Comparison of ENCODE assay signal across 18 cellular contexts in genomic region chr11:128874406-128874805, GRCh38. TPM values are rescaled to one million over a fixed set of nuclear protein-coding genes. Genes with fewer than 3 reads are reported as not detected.
"Had no signal": no experiment of that assay in that cellular context is flagged by ENCODE, and none has a peak within 500 bp of the region (broad histone marks: within the 10 kb centered on the region; RNA-seq: fewer than 3 reads in every experiment).

No MANE protein-coding gene starts in this region.

- DNase-seq: activated CD4-positive, alpha-beta memory T cell treated with anti-CD3 and anti-CD28 coated beads for 36 hours; activated CD4-positive, alpha-beta T cell treated with anti-CD3 and anti-CD28 coated beads for 1 hour; activated T-cell treated with anti-CD3 and anti-CD28 coated beads, Interleukin-2, amount 50 U/mL, for 72 hours; body of pancreas; central memory CD4-positive, alpha-beta T cell; effector CD4-positive, alpha-beta T cell; left cardiac atrium; naive B cell; right cardiac atrium; stimulated activated CD4-positive, alpha-beta T cell treated with anti-CD3 and anti-CD28 coated beads, Interleukin-1b, Interleukin-23, amount 100 ng/mL, for 48 hours had no signal

- H3K9me3 Mint-ChIP-seq: activated CD4-positive, alpha-beta memory T cell treated with anti-CD3 and anti-CD28 coated beads for 36 hours; activated T-cell treated with anti-CD3 and anti-CD28 coated beads, Interleukin-2, amount 50 U/mL, for 72 hours; naive B cell; stimulated activated memory B cell treated with anti-CD40 and anti-IgM and Interleukin-4, amounts not matched to agents 10 μg/mL and 1 μg/mL and 100 μg/mL, for 72 hours; T-helper 2 cell treated with Interferon-gamma antibody and Interleukin-4, amounts not matched to agents 5 μg/mL and 100 μg/mL, for 36 hours had no signal

- H3K27me3 ChIP-seq: body of pancreas, neutrophil had no signal

- H3K9me3 ChIP-seq: body of pancreas, neutrophil, tibial nerve had no signal

- H3K4me3 ChIP-seq: body of pancreas, coronary artery, lung, tibial nerve had no signal

- H3K4me1 Mint-ChIP-seq: naive B cell; stimulated activated memory B cell treated with anti-CD40 and anti-IgM and Interleukin-4, amounts not matched to agents 10 μg/mL and 1 μg/mL and 100 μg/mL, for 72 hours had no signal

- H3K4me3 Mint-ChIP-seq: activated CD4-positive, alpha-beta memory T cell treated with anti-CD3 and anti-CD28 coated beads for 36 hours; activated T-cell treated with anti-CD3 and anti-CD28 coated beads, Interleukin-2, amount 50 U/mL, for 72 hours; naive B cell; stimulated activated memory B cell treated with anti-CD40 and anti-IgM and Interleukin-4, amounts not matched to agents 10 μg/mL and 1 μg/mL and 100 μg/mL, for 72 hours; T-helper 2 cell treated with Interferon-gamma antibody and Interleukin-4, amounts not matched to agents 5 μg/mL and 100 μg/mL, for 36 hours had no signal

- H3K36me3 Mint-ChIP-seq: activated CD4-positive, alpha-beta memory T cell treated with anti-CD3 and anti-CD28 coated beads for 36 hours; naive B cell; stimulated activated memory B cell treated with anti-CD40 and anti-IgM and Interleukin-4, amounts not matched to agents 10 μg/mL and 1 μg/mL and 100 μg/mL, for 72 hours had no signal

- H3K36me3 ChIP-seq: neutrophil, tibial nerve had no signal

- H3K27ac Mint-ChIP-seq: activated CD4-positive, alpha-beta memory T cell treated with anti-CD3 and anti-CD28 coated beads for 36 hours; activated T-cell treated with anti-CD3 and anti-CD28 coated beads, Interleukin-2, amount 50 U/mL, for 72 hours; progenitor cell of endocrine pancreas; stimulated activated memory B cell treated with anti-CD40 and anti-IgM and Interleukin-4, amounts not matched to agents 10 μg/mL and 1 μg/mL and 100 μg/mL, for 72 hours; T-helper 2 cell treated with Interferon-gamma antibody and Interleukin-4, amounts not matched to agents 5 μg/mL and 100 μg/mL, for 36 hours had no signal

- H3K27ac ChIP-seq: body of pancreas, coronary artery, neutrophil, tibial nerve had no signal

- H3K27me3 Mint-ChIP-seq: activated CD4-positive, alpha-beta memory T cell treated with anti-CD3 and anti-CD28 coated beads for 36 hours had no signal

- ATAC-seq: activated T-cell treated with anti-CD3 and anti-CD28 coated beads, Interleukin-2, amount 50 U/mL, for 72 hours; body of pancreas; left cardiac atrium; right cardiac atrium; stimulated activated memory B cell treated with anti-CD40 and anti-IgM and Interleukin-4, amounts not matched to agents 10 μg/mL and 1 μg/mL and 100 μg/mL, for 72 hours had no signal

- H3K4me1 ChIP-seq: body of pancreas, tibial nerve had no signal

RNA-seq across cellular contexts. Expression of gene KCNJ1, which starts 7.3 kb away (rescaled TPM):
- total RNA-seq: activated CD4-positive, alpha-beta memory T cell treated with anti-CD3 and anti-CD28 coated beads for 36 hours; activated T-cell treated with anti-CD3 and anti-CD28 coated beads, Interleukin-2, amount 50 U/mL, for 72 hours; body of pancreas; endothelial cell of umbilical vein; left cardiac atrium; progenitor cell of endocrine pancreas; tibial nerve had no signal
- polyA plus RNA-seq: endothelial cell of umbilical vein had no signal

RNA-seq across cellular contexts. Expression of gene KCNJ5, which starts 16.8 kb away (rescaled TPM):
- total RNA-seq: activated CD4-positive, alpha-beta memory T cell treated with anti-CD3 and anti-CD28 coated beads for 36 hours had no signal
- polyA plus RNA-seq: endothelial cell of umbilical vein had no signal
